9 cellular contexts compared by ENCODE assay signal in genomic region chr22:33302049-33302545, GRCh38.
DNase-seq lines count a peak whose midpoint lies in the region; ATAC-seq and TF ChIP-seq lines count a peak whose summit lies in the region.
"Had no signal": no experiment of that assay in that cellular context is flagged by ENCODE, and none has a peak within 500 bp of the region (broad histone marks: within the 10 kb centered on the region; RNA-seq: fewer than 3 reads in every experiment).

No MANE protein-coding gene starts in this region.

- no peaks in the 10 kb centered on the region for H3K9me3 ChIP-seq in fibroblast of lung (ENCODE audit: control insufficient read depth, insufficient read depth, low read depth, low read length)

- H3K27ac ChIP-seq in fibroblast of lung (ENCODE audit: insufficient read depth, low read length), result no peak overlapping the region

- H3K4me1 ChIP-seq in fibroblast of lung (ENCODE audit: control insufficient read depth, extremely low read depth, insufficient read depth, low read length), result no peaks in the 10 kb centered on the region

- peak overlapping the region in 7 of 8 donors; percentile 23 to 90 (median 71) for H3K4me3 Mint-ChIP-seq in naive B cell
- H3K4me3 Mint-ChIP-seq in stimulated activated naive CD8-positive, alpha-beta T cell treated with anti-CD3 and anti-CD28 coated beads, Interleukin-15, amount 100 ng/mL, for 72 hours, result no peak overlapping the region
- H3K4me3 Mint-ChIP-seq: dendritic cell treated with granulocyte-macrophage colony-stimulating factor and Interleukin-4, amounts not matched to agents 40 ng/mL and 50 ng/mL, for 4 days had no signal

- H3K27ac Mint-ChIP-seq in naive B cell, result peak overlapping the region; percentile 77 to 94 (median 90)
- H3K27ac Mint-ChIP-seq in stimulated activated naive CD8-positive, alpha-beta T cell treated with anti-CD3 and anti-CD28 coated beads, Interleukin-15, amount 100 ng/mL, for 72 hours, result no peak overlapping the region
- H3K27ac Mint-ChIP-seq: dendritic cell treated with granulocyte-macrophage colony-stimulating factor and Interleukin-4, amounts not matched to agents 40 ng/mL and 50 ng/mL, for 4 days had no signal

- no peaks in the 10 kb centered on the region for H3K27me3 ChIP-seq in fibroblast of lung (ENCODE audit: control insufficient read depth, insufficient read depth, low read length)

- ATAC-seq in HG02798 (IDR thresholded peaks at IDR 0.05; ENCODE audit: poor library complexity, unreplicated experiment) (peak; percentile 60), naive B cell (ENCODE audit: low read depth in 2 of 2) (peak; percentile 23 to 35), GM18858 (IDR thresholded peaks at IDR 0.05; ENCODE audit: unreplicated experiment) (no peak)
- peak; percentile 70 for ATAC-seq in stimulated activated naive CD8-positive, alpha-beta T cell treated with anti-CD3 and anti-CD28 coated beads, Interleukin-15, amount 100 ng/mL, for 72 hours

- no peaks in the 10 kb centered on the region for H3K36me3 ChIP-seq in fibroblast of lung (ENCODE audit: control insufficient read depth, insufficient read depth, low read length)

- peak overlapping the region; percentile 19 for H3K4me2 ChIP-seq in fibroblast of lung (ENCODE audit: extremely low read depth, insufficient read depth, low read length)

- no peak overlapping the region for H3K4me3 ChIP-seq in fibroblast of lung (replicated peaks in 1 of 4; ENCODE audit: control extremely low read depth in 1 of 4, insufficient read depth in 1 of 4, low read depth in 3 of 4, low read length in 4 of 4)

- peaks cover 0 to 2% (median 0%) of the 10 kb centered on the region in 7 donors for H3K9me3 Mint-ChIP-seq in naive B cell
- H3K9me3 Mint-ChIP-seq in stimulated activated naive CD8-positive, alpha-beta T cell treated with anti-CD3 and anti-CD28 coated beads, Interleukin-15, amount 100 ng/mL, for 72 hours, result no peaks in the 10 kb centered on the region
- H3K9me3 Mint-ChIP-seq: dendritic cell treated with granulocyte-macrophage colony-stimulating factor and Interleukin-4, amounts not matched to agents 40 ng/mL and 50 ng/mL, for 4 days had no signal

- H3K9ac ChIP-seq in fibroblast of lung (ENCODE audit: insufficient read depth, low read length), result no peak overlapping the region

- H4K20me1 ChIP-seq in fibroblast of lung (ENCODE audit: control insufficient read depth, extremely low read depth, insufficient read depth, low read length), result no peaks in the 10 kb centered on the region

- no peaks in the 10 kb centered on the region for H3K79me2 ChIP-seq in fibroblast of lung (ENCODE audit: control insufficient read depth, insufficient read depth, low read length)

- DNase-seq in G401 (ENCODE audit: low spot score) (peak; percentile 76), NCI-H69 (lab: John Stamatoyannopoulos, UW) (peak; percentile 44), fibroblast of lung (ENCODE audit: low read depth in 2 of 2) (peak; percentile 47 to 68), naive B cell (peak; percentile 72)
- peak; percentile 29 for DNase-seq in activated CD8-positive, alpha-beta memory T cell treated with anti-CD3 and anti-CD28 coated beads, Interleukin-2, amount 50 U/mL, for 4 hours
- peak; percentile 52 to 57 for DNase-seq in stimulated activated naive CD8-positive, alpha-beta T cell treated with anti-CD3 and anti-CD28 coated beads, Interleukin-15, amount 100 ng/mL, for 72 hours

- no peaks in the 10 kb centered on the region for H3K36me3 Mint-ChIP-seq in naive B cell

- peak overlapping the region; percentile 40 for H2AFZ ChIP-seq in fibroblast of lung (ENCODE audit: low read length)

- TF ChIP-seq CTCF in fibroblast of lung (conservative IDR thresholded peaks at IDR 0.05 in 1 of 2, IDR thresholded peaks at IDR 0.05 in 1 of 2; ENCODE audit: low read depth in 1 of 2, low read length in 2 of 2), result peak; percentile 98 to 99

- in situ Hi-C loops in G401 (cut with HindIII; ENCODE audit: low sequenced_read_pairs), result no loop called here

- no peaks in the 10 kb centered on the region for H3K27me3 Mint-ChIP-seq in naive B cell
- peaks cover 10% of the 10 kb centered on the region for H3K27me3 Mint-ChIP-seq in stimulated activated naive CD8-positive, alpha-beta T cell treated with anti-CD3 and anti-CD28 coated beads, Interleukin-15, amount 100 ng/mL, for 72 hours

- H3K4me1 Mint-ChIP-seq in naive B cell, result peaks cover 57 to 77% (median 72%) of the 10 kb centered on the region in 3 donors
- peaks cover 5% of the 10 kb centered on the region for H3K4me1 Mint-ChIP-seq in stimulated activated naive CD8-positive, alpha-beta T cell treated with anti-CD3 and anti-CD28 coated beads, Interleukin-15, amount 100 ng/mL, for 72 hours

Comparison
In these comparisons a context has a peak if more than half of its experiments do, and no peak if none do; other contexts are left out.
1. H3K27ac Mint-ChIP-seq: peak in naive B cell (6 of 6); none in stimulated activated naive CD8-positive, alpha-beta T cell treated with anti-CD3 and anti-CD28 coated beads, Interleukin-15, amount 100 ng/mL, for 72 hours (0 of 2).
2. H3K4me3 Mint-ChIP-seq: peak in naive B cell (7 of 8); none in stimulated activated naive CD8-positive, alpha-beta T cell treated with anti-CD3 and anti-CD28 coated beads, Interleukin-15, amount 100 ng/mL, for 72 hours (0 of 2).
3. Peak in every context shown above with its lines, with median percentiles within 50 percentile points of each other: DNase-seq.